ENCODE assay signal across 13 cellular contexts in the genomic region with DNA sequence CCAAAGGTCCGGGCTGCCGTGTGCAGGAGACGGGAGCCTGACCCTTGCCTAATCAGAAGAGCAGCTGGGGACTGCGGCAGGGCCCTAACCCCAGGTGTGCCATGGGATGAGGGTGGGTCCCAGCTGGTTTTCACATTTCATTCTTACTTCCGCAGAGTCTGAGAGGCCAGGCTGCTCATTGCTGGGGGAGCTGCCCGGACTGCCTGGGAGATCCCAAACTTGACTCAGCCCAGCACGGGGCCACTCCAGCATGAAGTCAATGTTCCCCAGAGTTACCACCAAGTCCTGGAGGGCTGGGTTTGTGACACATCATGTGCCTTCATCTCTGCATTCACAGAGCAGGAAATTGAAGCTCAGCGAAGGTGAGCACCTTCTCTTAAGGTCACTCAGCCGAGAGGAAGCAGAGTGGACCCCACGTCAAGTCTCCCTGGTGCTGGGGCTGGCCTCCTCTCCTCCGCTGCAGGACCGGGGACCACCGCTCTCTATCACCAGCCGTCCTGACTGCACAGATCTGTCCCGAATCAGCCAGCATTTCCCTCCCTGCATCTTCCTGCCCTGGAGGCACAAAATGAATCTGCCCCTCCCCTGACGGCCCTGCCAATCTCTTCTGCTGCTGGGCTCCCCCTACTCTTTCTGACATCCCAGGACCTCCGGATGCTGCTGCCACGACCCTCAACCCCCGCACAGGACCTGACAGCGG. TPM values are rescaled to one million over a fixed set of nuclear protein-coding genes. Genes with fewer than 3 reads are reported as not detected.
DNase-seq lines count a peak whose midpoint lies in the region; ATAC-seq and TF ChIP-seq lines count a peak whose summit lies in the region.
"Had no signal": no experiment of that assay in that cellular context is flagged by ENCODE, and none has a peak within 500 bp of the region (broad histone marks: within the 10 kb centered on the region; RNA-seq: fewer than 3 reads in every experiment).

No MANE protein-coding gene starts in this region.

- no peaks in the 10 kb centered on the region; a peak in 1 of 22 replicates for H4K20me1 ChIP-seq in BLaER1 treated with 17β-estradiol and CSF1 and Interleukin-3, amounts not matched to agents 10 nM and 100 nM

- no peak overlapping the region for H3K27ac ChIP-seq in BLaER1 treated with 17β-estradiol and CSF1 and Interleukin-3, amounts not matched to agents 10 nM and 100 nM
- no peak overlapping the region for H3K27ac ChIP-seq in foreskin keratinocyte

- peaks cover 0 to 30% (median 0%) of the 10 kb centered on the region in 11 experiments; a peak in 7 of 22 replicates for H3K27me3 ChIP-seq in BLaER1 treated with 17β-estradiol and CSF1 and Interleukin-3, amounts not matched to agents 10 nM and 100 nM
- peaks cover 30% of the 10 kb centered on the region for H3K27me3 ChIP-seq in foreskin keratinocyte

- DNase-seq in NCI-H345 (lab: John Stamatoyannopoulos, UW) = peak; percentile 43
- DNase-seq in foreskin keratinocyte = no peak
- no peak for DNase-seq in progenitor cell of endocrine pancreas (ENCODE audit: low spot score, unreplicated experiment)
- no peak for DNase-seq in NCI-H2107 treated with DMSO at 0.1 percent for 48 hours (lab: John Stamatoyannopoulos, UW; ENCODE audit: unreplicated experiment)
- no peak for DNase-seq in activated gamma-delta T cell (lab: John Stamatoyannopoulos, UW)
- DNase-seq in NCI-H2081 (lab: John Stamatoyannopoulos, UW) = no peak
- DNase-seq: CD4-positive, CD25-positive, alpha-beta regulatory T cell; KG1; NCI-H1092 treated with DMSO at 0.1 percent for 48 hours; NCI-H748 treated with DMSO at 0.1 percent for 48 hours; OCI-M1 had no signal

- TF ChIP-seq CTCF in foreskin keratinocyte (conservative IDR thresholded peaks at IDR 0.05) = no peak
- TF ChIP-seq CTCF in progenitor cell of endocrine pancreas (IDR thresholded peaks at IDR 0.05; ENCODE audit: unreplicated experiment) = no peak

- ATAC-seq in foreskin keratinocyte = peak; percentile 31
- ATAC-seq: HepG2 had no signal

- H3K36me3 Mint-ChIP-seq in progenitor cell of endocrine pancreas (ENCODE audit: insufficient read depth) = no peaks in the 10 kb centered on the region
- H3K36me3 Mint-ChIP-seq: CD4-positive, CD25-positive, alpha-beta regulatory T cell had no signal

- H3K4me1 ChIP-seq in BLaER1 treated with 17β-estradiol and CSF1 and Interleukin-3, amounts not matched to agents 10 nM and 100 nM = peaks cover 33 to 72% (median 61%) of the 10 kb centered on the region in 10 experiments
- peaks cover 8% of the 10 kb centered on the region for H3K4me1 ChIP-seq in foreskin keratinocyte

- H3K4me3 Mint-ChIP-seq in progenitor cell of endocrine pancreas (ENCODE audit: low read depth) = no peak overlapping the region
- H3K4me3 Mint-ChIP-seq: CD4-positive, CD25-positive, alpha-beta regulatory T cell had no signal

- peak overlapping the region; percentile 58 to 91 (median 83); a peak in 21 of 22 replicates for H3K4me2 ChIP-seq in BLaER1 treated with 17β-estradiol and CSF1 and Interleukin-3, amounts not matched to agents 10 nM and 100 nM

- no peak overlapping the region for H3K9ac ChIP-seq in BLaER1 treated with 17β-estradiol and CSF1 and Interleukin-3, amounts not matched to agents 10 nM and 100 nM

- peaks cover 23% of the 10 kb centered on the region for H3K27me3 Mint-ChIP-seq in progenitor cell of endocrine pancreas

- H3K9me3 Mint-ChIP-seq in progenitor cell of endocrine pancreas (ENCODE audit: low read depth) = peaks cover 6% of the 10 kb centered on the region

- peaks cover 4% of the 10 kb centered on the region for H3K4me1 Mint-ChIP-seq in progenitor cell of endocrine pancreas (ENCODE audit: low read depth)
- H3K4me1 Mint-ChIP-seq: CD4-positive, CD25-positive, alpha-beta regulatory T cell had no signal

- no peaks in the 10 kb centered on the region for H3K36me3 ChIP-seq in BLaER1 treated with 17β-estradiol and CSF1 and Interleukin-3, amounts not matched to agents 10 nM and 100 nM

- no peak overlapping the region for H3K4me3 ChIP-seq in BLaER1 treated with 17β-estradiol and CSF1 and Interleukin-3, amounts not matched to agents 10 nM and 100 nM

- H3K9me3 ChIP-seq in BLaER1 treated with 17β-estradiol and CSF1 and Interleukin-3, amounts not matched to agents 10 nM and 100 nM (replicated peaks in 1 of 11) = peaks cover 0 to 11% (median 4%) of the 10 kb centered on the region in 11 experiments; a peak in 9 of 22 replicates

- peak overlapping the region; percentile 8 for H3K27ac Mint-ChIP-seq in progenitor cell of endocrine pancreas

RNA-seq across cellular contexts. Expression of a gene that starts 54.6 kb away (rescaled TPM):
- total RNA-seq in foreskin keratinocyte = 11.4 and 14.9 TPM in 2 replicates
- 8.9 and 10.9 TPM in 2 replicates for polyA plus RNA-seq in foreskin keratinocyte
- 113 and 123 TPM in 2 replicates for total RNA-seq in progenitor cell of endocrine pancreas
